In the genomic region with DNA sequence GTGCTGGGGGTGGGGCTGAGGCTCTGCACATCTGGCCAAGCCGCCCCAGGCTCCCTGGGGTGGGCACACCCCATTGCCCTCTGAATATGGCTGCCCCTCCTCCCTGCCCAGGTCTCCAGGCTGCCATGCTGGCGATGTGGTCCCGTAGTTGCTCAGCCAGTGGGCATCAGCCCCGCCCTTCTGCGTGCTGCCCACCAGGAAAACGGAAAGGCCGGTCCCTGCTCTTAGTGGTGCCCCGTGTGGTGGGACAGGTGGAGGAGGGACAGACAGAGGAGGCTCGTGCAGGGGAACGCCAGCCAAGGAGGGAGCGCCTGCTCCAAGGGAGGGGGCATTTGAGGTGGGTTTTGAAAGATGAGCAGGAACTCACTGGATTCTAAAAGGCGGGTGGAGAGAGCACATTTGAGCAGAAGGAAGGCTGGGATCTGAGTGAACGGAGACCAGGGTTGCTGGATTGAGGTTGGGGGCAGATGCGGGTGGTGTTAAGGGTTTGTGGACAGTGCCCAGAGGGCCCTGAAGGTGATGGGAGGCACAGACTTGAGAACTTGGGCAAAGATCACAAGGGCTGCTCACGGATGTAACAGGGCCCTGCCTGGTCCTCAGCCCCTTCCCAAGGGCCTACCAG, we compare ENCODE assay signal across 19 cellular contexts. TPM values are rescaled to one million over a fixed set of nuclear protein-coding genes. Genes with fewer than 3 reads are reported as not detected.
A peak's percentile ranks its signal among the peaks of the same experiment; 100 is the strongest.
DNase-seq lines count a peak whose midpoint lies in the region; ATAC-seq and TF ChIP-seq lines count a peak whose summit lies in the region.
"Had no signal": no experiment of that assay in that cellular context is flagged by ENCODE, and none has a peak within 500 bp of the region (broad histone marks: within the 10 kb centered on the region; RNA-seq: fewer than 3 reads in every experiment).

No MANE protein-coding gene starts in this region.

- no peak overlapping the region for H3K18ac ChIP-seq in neuronal stem cell (ENCODE audit: low read length)

- no peak overlapping the region for H2AFZ ChIP-seq in neuronal stem cell (ENCODE audit: low read length)

- H3K4ac ChIP-seq in neuronal stem cell (ENCODE audit: low read length), result no peak overlapping the region

- no peak overlapping the region for H3K4me3 Mint-ChIP-seq in chondrocyte (ENCODE audit: unreplicated experiment)
- no peak overlapping the region for H3K4me3 Mint-ChIP-seq in Caco-2 (ENCODE audit: unreplicated experiment)

- H3K9me3 Mint-ChIP-seq in chondrocyte (ENCODE audit: low read depth), result peaks cover 12% of the 10 kb centered on the region
- no peaks in the 10 kb centered on the region for H3K9me3 Mint-ChIP-seq in Caco-2 (ENCODE audit: unreplicated experiment)

- no peaks in the 10 kb centered on the region for H3K79me1 ChIP-seq in neuronal stem cell (ENCODE audit: low read depth, low read length)

- no peak overlapping the region for H3K4me2 ChIP-seq in neuronal stem cell (ENCODE audit: insufficient read depth, low read length, poor library complexity, severe bottlenecking)

- no peak overlapping the region for H4K91ac ChIP-seq in neuronal stem cell (ENCODE audit: low read depth, low read length, poor library complexity)

- H3K4me3 ChIP-seq in heart left ventricle (no peak overlapping the region), neuronal stem cell (ENCODE audit: low read length in 2 of 2) (peak overlapping the region in 1 of 2 donors; percentile 29), thoracic aorta (no peak overlapping the region), Caco-2 (ENCODE audit: low read depth, low read length) (no peak overlapping the region)
- H3K4me3 ChIP-seq: esophagus squamous epithelium, upper lobe of left lung had no signal

- TF ChIP-seq CTCF in heart left ventricle (IDR thresholded peaks at IDR 0.05) (no peak), chondrocyte (IDR thresholded peaks at IDR 0.05) (no peak), thoracic aorta (IDR thresholded peaks at IDR 0.05) (no peak), Caco-2 (IDR thresholded peaks at IDR 0.05; ENCODE audit: insufficient read depth in 1 of 2, low read depth in 1 of 2, low read length in 1 of 2, severe bottlenecking in 1 of 2, unreplicated experiment in 1 of 2) (no peak)

- no peak overlapping the region for H2BK120ac ChIP-seq in neuronal stem cell (ENCODE audit: low read depth, low read length)

- H2BK5ac ChIP-seq in neuronal stem cell (ENCODE audit: low read length), result no peak overlapping the region

- H2AK5ac ChIP-seq in neuronal stem cell (ENCODE audit: low read depth, low read length), result peak overlapping the region; percentile 86

- DNase-seq in heart left ventricle, result peak in 1 of 5 donors; percentile 52
- DNase-seq in left cardiac atrium, result no peak
- no peak for DNase-seq in chondrocyte (ENCODE audit: low spot score)
- DNase-seq in neuronal stem cell (ENCODE audit: low spot score), result no peak
- no peak for DNase-seq in thoracic aorta (ENCODE audit: low spot score)
- DNase-seq in Caco-2, result no peak
- DNase-seq: effector memory CD4-positive, alpha-beta T cell; esophagus squamous epithelium; GOT3; NCI-H2081; NCI-H510A treated with DMSO at 0.1 percent for 48 hours; T-helper 2 cell had no signal

- H3K27ac ChIP-seq in heart left ventricle, result peak overlapping the region in 7 of 12 donors; percentile 13 to 50 (median 41)
- H3K27ac ChIP-seq in neuronal stem cell (replicated peaks; ENCODE audit: low read length), result no peak overlapping the region
- H3K27ac ChIP-seq in thoracic aorta, result peak overlapping the region; percentile 67 to 69
- H3K27ac ChIP-seq: esophagus squamous epithelium, upper lobe of left lung had no signal

- H3K9ac ChIP-seq in neuronal stem cell (ENCODE audit: low read depth, low read length, poor library complexity), result peak overlapping the region; percentile 13

- H3K9me3 ChIP-seq in heart left ventricle (peaks cover 0 to 15% (median 0%) of the 10 kb centered on the region in 12 donors), neuronal stem cell (replicated peaks in 1 of 2; ENCODE audit: control insufficient read depth in 2 of 2, insufficient read depth in 1 of 2, low read depth in 1 of 2, low read length in 2 of 2) (peaks cover 0 to 8% of the 10 kb centered on the region in 2 donors), thoracic aorta (no peaks in the 10 kb centered on the region), Caco-2 (no peaks in the 10 kb centered on the region)

- BruUV-seq in Caco-2 (replicated peaks; lab: Mats Ljungman, UMichigan), result no TSS peak

- H2BK12ac ChIP-seq in neuronal stem cell (ENCODE audit: low read length), result no peak overlapping the region

- H3K4me1 Mint-ChIP-seq in chondrocyte (ENCODE audit: low read depth), result peaks cover 28% of the 10 kb centered on the region
- H3K4me1 Mint-ChIP-seq in Caco-2 (ENCODE audit: low read depth, unreplicated experiment), result no peaks in the 10 kb centered on the region

- H3K27me3 Mint-ChIP-seq in chondrocyte (ENCODE audit: low read depth), result no peaks in the 10 kb centered on the region
- no peaks in the 10 kb centered on the region for H3K27me3 Mint-ChIP-seq in Caco-2 (ENCODE audit: insufficient read depth, unreplicated experiment)

- peak overlapping the region; percentile 63 for H3K14ac ChIP-seq in neuronal stem cell (ENCODE audit: low read length)

- TF ChIP-seq POLR2A in heart left ventricle (IDR thresholded peaks at IDR 0.05), result no peak

- H3K4me1 ChIP-seq in heart left ventricle (peaks cover 0 to 25% (median 1%) of the 10 kb centered on the region in 12 donors), neuronal stem cell (ENCODE audit: control insufficient read depth in 2 of 2, insufficient read depth in 1 of 2, low read depth in 1 of 2, low read length in 2 of 2) (peaks cover 3 to 7% of the 10 kb centered on the region in 2 donors), thoracic aorta (ENCODE audit: control insufficient read depth in 1 of 2, low read depth in 2 of 2) (peaks cover 5 to 13% of the 10 kb centered on the region in 2 donors), Caco-2 (no peaks in the 10 kb centered on the region)

- peak overlapping the region; percentile 74 for H3K27ac Mint-ChIP-seq in chondrocyte (ENCODE audit: unreplicated experiment)
- no peak overlapping the region for H3K27ac Mint-ChIP-seq in Caco-2 (ENCODE audit: unreplicated experiment)
- H3K27ac Mint-ChIP-seq: activated T-helper 2 cell treated with anti-CD3 and anti-CD28 coated beads, Interferon-gamma antibody, Interleukin-2, Interleukin-4, amounts not matched to agents 10 μg/mL and 5 μg/mL and 100 μg/mL, durations not matched to agents 14 hours and 24 hours and 36 hours; CD14-positive monocyte had no signal

- no peak overlapping the region for H4K8ac ChIP-seq in neuronal stem cell (ENCODE audit: low read depth, low read length)

- ATAC-seq in heart left ventricle (peak in 1 of 4 donors; percentile 27), left cardiac atrium (no peak), thoracic aorta (ENCODE audit: insufficient number of reproducible peaks, low FRiP score, low read depth) (no peak), GM18498 (IDR thresholded peaks at IDR 0.05; ENCODE audit: unreplicated experiment) (no peak), GM21390 (IDR thresholded peaks at IDR 0.05; ENCODE audit: unreplicated experiment) (no peak)
- ATAC-seq: activated CD4-positive, CD25-positive, alpha-beta regulatory T cell treated with anti-CD3 and anti-CD28 coated beads, Interleukin-2, amount 50 U/mL, for 24 hours had no signal

- H3K27me3 ChIP-seq in heart left ventricle (peaks cover 0 to 4% (median 0%) of the 10 kb centered on the region in 9 donors), neuronal stem cell (ENCODE audit: control insufficient read depth in 3 of 3, insufficient read depth in 3 of 3, low read depth in 1 of 3, low read length in 3 of 3) (peaks cover 0 to 7% (median 0%) of the 10 kb centered on the region in 3 experiments), thoracic aorta (replicated peaks; ENCODE audit: insufficient read depth) (no peaks in the 10 kb centered on the region), Caco-2 (replicated peaks; ENCODE audit: control insufficient read depth, insufficient read depth, low read length) (no peaks in the 10 kb centered on the region)
- H3K27me3 ChIP-seq: upper lobe of left lung had no signal

- H3K36me3 Mint-ChIP-seq in chondrocyte (ENCODE audit: low read depth) (peaks cover 9% of the 10 kb centered on the region), Caco-2 (ENCODE audit: insufficient read depth, unreplicated experiment) (no peaks in the 10 kb centered on the region)

- H3K36me3 ChIP-seq in heart left ventricle (no peaks in the 10 kb centered on the region), neuronal stem cell (replicated peaks in 1 of 2; ENCODE audit: control insufficient read depth in 2 of 2, insufficient read depth in 2 of 2, low read length in 2 of 2) (no peaks in the 10 kb centered on the region), thoracic aorta (no peaks in the 10 kb centered on the region), Caco-2 (ENCODE audit: control insufficient read depth, insufficient read depth, low read length) (no peaks in the 10 kb centered on the region)
- H3K36me3 ChIP-seq: upper lobe of left lung had no signal

- H3K23ac ChIP-seq in neuronal stem cell (ENCODE audit: low read depth, low read length, poor library complexity), result no peak overlapping the region

- WGBS in heart left ventricle, 4 donors, result 86 to 90% (median 87%) methylated on average over 12 to 15 of the region's 15 CpGs
- WGBS in neuronal stem cell (ENCODE audit: extremely low coverage in 2 of 2, insufficient read length in 2 of 2, insufficient replicate concordance in 1 of 2), 2 donors, result no CpG with 5 or more reads among the region's 15 CpGs

- no peak overlapping the region for H2BK15ac ChIP-seq in neuronal stem cell (ENCODE audit: low read length)

- CTCF ChIA-PET in Caco-2 (lab: Charles Lee), result interaction anchor here (0.6 kb wide), 1 partner anchor 11 kb away, joined by 3 read pairs; no protein-coding TSS in a partner anchor

- intact Hi-C loops in heart left ventricle (cut with DNase I) (no loop called here), left cardiac atrium (cut with DNase I) (no loop called here), Caco-2 (cut with micrococcal nuclease; ENCODE audit: unreplicated experiment) (no loop called here)

- POLR2A ChIA-PET in Caco-2 (lab: Charles Lee), result no interaction called here

RNA-seq across cellular contexts. Expression of a gene that starts 6.7 kb away (rescaled TPM):
- 10 to 100 TPM in 2 of 9 donors, 1 to 10 TPM in 7; 1.2 to 52.4 (median 6.8) TPM for total RNA-seq in heart left ventricle
- polyA plus RNA-seq in heart left ventricle, result 1 to 10 TPM in 1 of 2 donors, under 1 TPM in 1; 0.68 to 2.2 TPM
- 1 to 10 TPM; 4.5 to 8.0 TPM for total RNA-seq in left cardiac atrium
- 1.7 to 1.9 TPM (median 1.8 TPM) in 3 replicates for total RNA-seq in chondrocyte
- 1.0 TPM for polyA plus RNA-seq in neuronal stem cell (2013, experiment 1 of 2)
- 0.84 TPM for polyA plus RNA-seq in neuronal stem cell (2013, experiment 2 of 2)
- 10 to 100 TPM; 11.4 to 17.5 TPM for total RNA-seq in thoracic aorta
- total RNA-seq in Caco-2 (2022), result 2.7 and 3.6 TPM in 2 replicates
- total RNA-seq: A673 had no signal
- polyA plus RNA-seq: CD14-positive monocyte had no signal
